Comparison of ENCODE assay signal across 28 cellular contexts in the genomic region with DNA sequence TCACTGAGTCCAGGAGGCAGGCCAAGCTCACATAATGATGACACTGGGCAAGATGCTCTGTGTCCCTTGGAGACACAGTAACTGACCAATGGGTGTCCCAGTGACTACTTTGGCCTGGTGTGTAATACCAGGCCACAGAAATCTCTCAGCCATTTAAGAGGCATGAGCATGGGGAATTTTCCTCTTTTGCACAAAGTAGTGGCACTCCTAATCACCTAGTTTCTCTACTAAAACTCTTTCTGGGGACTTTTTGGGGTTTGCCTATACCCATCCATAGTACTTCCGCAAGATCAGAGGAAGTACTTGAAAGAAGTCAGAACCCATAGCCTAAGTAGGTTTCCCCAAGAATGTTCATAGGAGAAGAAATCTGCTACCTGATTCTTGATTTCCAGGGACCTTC.
DNase-seq lines count a peak whose midpoint lies in the region; ATAC-seq, FAIRE-seq and TF ChIP-seq lines count a peak whose summit lies in the region.
"Had no signal": no experiment of that assay in that cellular context is flagged by ENCODE, and none has a peak within 500 bp of the region (broad histone marks: within the 10 kb centered on the region; RNA-seq: fewer than 3 reads in every experiment).

No MANE protein-coding gene starts in this region.

- no peaks in the 10 kb centered on the region; the same call in 2 of the 3 replicates for H3K9me3 ChIP-seq in GM12878 (replicated peaks; ENCODE audit: control insufficient read depth, insufficient read depth, low read length)
- H3K9me3 ChIP-seq: MG63, SK-N-SH had no signal

- H3K27me3 ChIP-seq in GM12878 (replicated peaks in 1 of 2; ENCODE audit: control insufficient read depth in 2 of 2, insufficient read depth in 2 of 2, low read length in 1 of 2) (no peaks in the 10 kb centered on the region), brain microvascular endothelial cell (replicated peaks) (no peaks in the 10 kb centered on the region)
- H3K27me3 ChIP-seq: MG63 had no signal

- TF ChIP-seq CTCF in GM12878 (IDR thresholded peaks at IDR 0.05 in 2 of 3, conservative IDR thresholded peaks at IDR 0.05 in 1 of 3; ENCODE audit: control insufficient read depth in 2 of 3, extremely low read depth in 1 of 3, insufficient read depth in 1 of 3, low read depth in 3 of 3, low read length in 3 of 3) (no peak), brain microvascular endothelial cell (IDR thresholded peaks at IDR 0.05; ENCODE audit: low read depth, low read length, missing control alignments) (no peak)

- CTCF ChIA-PET in GM12878 (lab: Yijun Ruan, JAX): interaction anchor here (0.8 to 2.5 kb wide), 6 partner anchors 8 to 142 kb away, joined by 3 to 6 read pairs (median 3); no protein-coding TSS in a partner anchor

- no peak for TF ChIP-seq RAD21 in GM12878 (IDR thresholded peaks at IDR 0.05; ENCODE audit: insufficient read depth, low read depth, low read length)

- no TSS peak for BruUV-seq in GM12878 (replicated peaks; lab: Mats Ljungman, UMichigan)

- peaks cover 10% of the 10 kb centered on the region for H3K4me1 ChIP-seq in GM12878 (ENCODE audit: control insufficient read depth, insufficient read depth, low read length)

- H3K4me3 ChIP-seq in GM12878 (no peak overlapping the region), brain microvascular endothelial cell (ENCODE audit: low read depth, low read length) (no peak overlapping the region)
- H3K4me3 ChIP-seq: GM23338, MG63 had no signal

- H3K36me3 ChIP-seq in GM12878 (ENCODE audit: control insufficient read depth in 2 of 2, insufficient read depth in 2 of 2, low read length in 1 of 2): no peaks in the 10 kb centered on the region
- no peaks in the 10 kb centered on the region for H3K36me3 ChIP-seq in brain microvascular endothelial cell (replicated peaks)
- H3K36me3 ChIP-seq: MG63 had no signal

- SMC1A ChIA-PET in GM12878 (lab: Charles Lee; ENCODE audit: uncharacterized antibody, unreplicated experiment): interaction anchor here (0.7 to 1.7 kb wide), 10 partner anchors 9 to 180 kb away, joined by 3 to 6 read pairs (median 4); no protein-coding TSS in a partner anchor

- DNase-seq in GM12892 (ENCODE audit: insufficient read length): no peak
- DNase-seq in GM12878 (ENCODE audit: low read depth, low spot score): peak; percentile 41
- no peak for DNase-seq in activated CD4-positive, alpha-beta T cell treated with anti-CD3 and anti-CD28 coated beads for 48 hours
- DNase-seq in NCI-H2196 treated with DMSO at 0.1 percent for 48 hours (lab: John Stamatoyannopoulos, UW; ENCODE audit: unreplicated experiment): no peak
- no peak for DNase-seq in brain microvascular endothelial cell
- DNase-seq in erythroblast (lab: John Stamatoyannopoulos, UW): no peak
- DNase-seq: C1 segment of cervical spinal cord; CD4-positive, alpha-beta memory T cell; COR-L47; DMS79; EL; GDM1; H9; IMR-90; KG1; MG63; NCI-H1105 treated with DMSO at 0.1 percent for 48 hours; NCI-H146; NCI-H2029; NCI-H446 treated with DMSO at 0.1 percent for 48 hours; NCI-H526; NCI-H82; NK-92 treated with Interleukin-12 subunit alpha and Interleukin-12 subunit beta, amount 100 ng/mL, for 24 hours; PC-3; SK-N-SH; T-helper 2 cell had no signal

- no peaks in the 10 kb centered on the region for H3K79me2 ChIP-seq in GM12878 (ENCODE audit: control insufficient read depth, insufficient read depth, low read length)

- ATAC-seq in HG02610 (IDR thresholded peaks at IDR 0.05; ENCODE audit: unreplicated experiment) (peak; percentile 83), GM12878 (peak; percentile 93)
- ATAC-seq: GM23338, PC-3 had no signal

- RAD21 ChIA-PET in GM12878 (lab: Charles Lee; ENCODE audit: unreplicated experiment): interaction anchor here (1.1 to 1.4 kb wide), 4 partner anchors 22 to 76 kb away, joined by 3 to 4 read pairs (median 3); no protein-coding TSS in a partner anchor

- H3K27ac ChIP-seq in GM12878 (ENCODE audit: control insufficient read depth, insufficient read depth) (peak overlapping the region; percentile 15; the same call in 1 of the 2 replicates), brain microvascular endothelial cell (no peak overlapping the region)

- H2AFZ ChIP-seq in GM12878 (ENCODE audit: control insufficient read depth, low read depth, low read length): peak overlapping the region; percentile 40; the same call in 1 of the 2 replicates
- H2AFZ ChIP-seq: GM23338 had no signal

- TF ChIP-seq POLR2A in GM12892 (IDR thresholded peaks at IDR 0.05; ENCODE audit: low read depth, low read length) (no peak), GM12878 (IDR thresholded peaks at IDR 0.05; ENCODE audit: low read depth, low read length) (no peak), erythroblast (IDR thresholded peaks at IDR 0.05; ENCODE audit: low read length) (no peak)

- POLR2A ChIA-PET in GM12878 (lab: Charles Lee): no interaction called here

- H3K4me2 ChIP-seq in GM12878 (ENCODE audit: control insufficient read depth, insufficient read depth): no peak overlapping the region
- H3K4me2 ChIP-seq: GM23338, SK-N-SH had no signal

- in situ Hi-C loops in GM12878 (cut with MboI): no loop called here
- in situ Hi-C loops in brain microvascular endothelial cell (cut with HindIII; ENCODE audit: low pct_ligation_motif_present, low sequenced_read_pairs): no loop called here

- FAIRE-seq in GM12892 (lab: Jason Lieb, UNC) (peak; percentile 24), GM12878 (lab: Jason Lieb, UNC) (peak; percentile 23)

- no peaks in the 10 kb centered on the region for H4K20me1 ChIP-seq in GM12878 (ENCODE audit: control insufficient read depth, insufficient read depth)

- intact Hi-C loops in GM12878 (cut with micrococcal nuclease; ENCODE audit: unreplicated experiment): no loop called here

- no peak overlapping the region for H3K9ac ChIP-seq in GM12878 (ENCODE audit: control insufficient read depth, insufficient read depth, low read length)
- H3K9ac ChIP-seq: SK-N-SH had no signal

- no peak for TF ChIP-seq EP300 in GM12878 (IDR thresholded peaks at IDR 0.05; ENCODE audit: borderline replicate concordance in 1 of 2, control insufficient read depth in 1 of 2, low read depth in 2 of 2, low read length in 2 of 2)

- WGBS in GM12878 (ENCODE audit: insufficient coverage, insufficient replicate concordance, low lambda C conversion rate, missing lambda C conversion rate): 64% methylated on average over 1 of the region's 1 CpG

TF ChIP-seq in GM12878, 131 proteins besides CTCF, POLR2A, EP300 and RAD21 (continues in another document):
- TF ChIP-seq NFIC (IDR thresholded peaks at IDR 0.05; ENCODE audit: low read depth, low read length): peak; percentile 16; the same call in 1 of the 2 replicates
- no peak for TF ChIP-seq FOS (IDR thresholded peaks at IDR 0.05; ENCODE audit: borderline replicate concordance, extremely low read depth, insufficient read length)
- no peak for TF ChIP-seq RCOR1 (conservative IDR thresholded peaks at IDR 0.05; ENCODE audit: low read depth, low read length)
- no peak for TF ChIP-seq KAT2A (conservative IDR thresholded peaks at IDR 0.05; ENCODE audit: control insufficient read depth, low read depth, low read length)
- no peak for TF ChIP-seq DPF2 (IDR thresholded peaks at IDR 0.05)
- no peak for TF ChIP-seq SMARCA5 (IDR thresholded peaks at IDR 0.05)
- no peak for TF ChIP-seq MEF2A (IDR thresholded peaks at IDR 0.05; ENCODE audit: insufficient read depth, low read depth, low read length)
- TF ChIP-seq NR2C1 (IDR thresholded peaks at IDR 0.05): peak; percentile 47
- no peak for TF ChIP-seq SUZ12 (IDR thresholded peaks at IDR 0.05; ENCODE audit: unreplicated experiment)
- TF ChIP-seq WRNIP1 (IDR thresholded peaks at IDR 0.05; ENCODE audit: borderline replicate concordance, low read depth, low read length): no peak
- TF ChIP-seq MYB (IDR thresholded peaks at IDR 0.05; ENCODE audit: borderline replicate concordance, low read depth, low read length): no peak
- peak in 1 of 2 experiments; percentile 57; a peak in 2 of 4 replicates for TF ChIP-seq ETV6 (conservative IDR thresholded peaks at IDR 0.05 in 1 of 2, IDR thresholded peaks at IDR 0.05 in 1 of 2; ENCODE audit: borderline replicate concordance in 1 of 2, low read depth in 1 of 2)
- peak; percentile 35; the same call in 1 of the 2 replicates for TF ChIP-seq TCF7 (IDR thresholded peaks at IDR 0.05; ENCODE audit: borderline replicate concordance)
- no peak for TF ChIP-seq SPI1 (IDR thresholded peaks at IDR 0.05; ENCODE audit: borderline replicate concordance, insufficient read depth, low read depth, low read length)
- TF ChIP-seq MTA3 (IDR thresholded peaks at IDR 0.05; ENCODE audit: borderline replicate concordance, low read length): no peak
- no peak for TF ChIP-seq NFXL1 (IDR thresholded peaks at IDR 0.05; ENCODE audit: borderline replicate concordance)
- no peak for TF ChIP-seq ATF7 (IDR thresholded peaks at IDR 0.05; ENCODE audit: low read depth)
- TF ChIP-seq YY1 (IDR thresholded peaks at IDR 0.05; ENCODE audit: low read depth, low read length): no peak
- TF ChIP-seq RAD51 (IDR thresholded peaks at IDR 0.05): no peak
- TF ChIP-seq ZNF207 (IDR thresholded peaks at IDR 0.05; ENCODE audit: borderline replicate concordance): no peak
- no peak for TF ChIP-seq BHLHE40 (IDR thresholded peaks at IDR 0.05; ENCODE audit: borderline replicate concordance in 1 of 2, low read depth in 2 of 2, low read length in 1 of 2)
- no peak for TF ChIP-seq KLF5 (IDR thresholded peaks at IDR 0.05; ENCODE audit: partially characterized antibody)
- TF ChIP-seq IKZF1 (conservative IDR thresholded peaks at IDR 0.05): no peak
- TF ChIP-seq, protein P1, sequence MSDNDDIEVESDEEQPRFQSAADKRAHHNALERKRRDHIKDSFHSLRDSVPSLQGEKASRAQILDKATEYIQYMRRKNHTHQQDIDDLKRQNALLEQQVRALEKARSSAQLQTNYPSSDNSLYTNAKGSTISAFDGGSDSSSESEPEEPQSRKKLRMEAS (IDR thresholded peaks at IDR 0.05; ENCODE audit: low read depth, low read length): no peak
- TF ChIP-seq POLR2AphosphoS2 (IDR thresholded peaks at IDR 0.05; ENCODE audit: low read depth, low read length): no peak
- TF ChIP-seq RUNX3 (IDR thresholded peaks at IDR 0.05; ENCODE audit: low read length): no peak; the same call in 1 of the 2 replicates
- no peak for TF ChIP-seq HDAC2 (IDR thresholded peaks at IDR 0.05)
